ENCODE assay signal across 21 cellular contexts in genomic region chr11:11071483-11071882, GRCh38.
"Had no signal": no experiment of that assay in that cellular context is flagged by ENCODE, and none has a peak within 500 bp of the region (broad histone marks: within the 10 kb centered on the region; RNA-seq: fewer than 3 reads in every experiment).

No MANE protein-coding gene starts in this region.

- ATAC-seq: activated CD4-positive, alpha-beta T cell treated with anti-CD3 and anti-CD28 coated beads for 36 hours; activated T-cell treated with anti-CD3 and anti-CD28 coated beads, Interleukin-2, amount 50 U/mL, for 4 hours; left lung; naive thymus-derived CD4-positive, alpha-beta T cell; right cardiac atrium had no signal

- H3K4me3 ChIP-seq: left lung, ovary, thyroid gland had no signal

- H3K9me3 ChIP-seq: left lung, neutrophil, ovary, thyroid gland had no signal

- FAIRE-seq: urothelium cell line had no signal

- DNase-seq: activated B cell treated with CpG ODN at 0.5 μM for 24 hours; activated CD4-positive, alpha-beta T cell treated with anti-CD3 and anti-CD28 coated beads for 36 hours; activated CD4-positive, alpha-beta T cell treated with anti-CD3 and anti-CD28 coated beads, Interleukin-2, amount 50 U/mL, for 4 hours; activated CD8-positive, alpha-beta memory T cell treated with anti-CD3 and anti-CD28 coated beads for 24 hours; activated CD8-positive, alpha-beta memory T cell treated with anti-CD3 and anti-CD28 coated beads, Interleukin-2, amount 50 U/mL, for 4 hours; activated naive CD4-positive, alpha-beta T cell; activated naive CD8-positive, alpha-beta T cell treated with anti-CD3 and anti-CD28 coated beads, Interleukin-2, amount 10 ng/mL, durations not matched to agents 7 days and 5 days; activated T-cell treated with anti-CD3 and anti-CD28 coated beads, Interleukin-2, amount 50 U/mL, for 4 hours; amniotic stem cell; immature natural killer cell; left lung; naive thymus-derived CD4-positive, alpha-beta T cell; ovary; right cardiac atrium; stimulated activated CD4-positive, alpha-beta T cell treated with anti-CD3 and anti-CD28 coated beads, Interleukin-12 subunit alpha, Interleukin-12 subunit beta, amount 100 ng/mL, for 4 hours; stimulated activated CD4-positive, alpha-beta T cell treated with anti-CD3 and anti-CD28 coated beads, Interleukin-1b, Interleukin-23, amount 100 ng/mL, for 48 hours; T-helper 9 cell; thyroid gland had no signal

- H3K27me3 ChIP-seq: left lung, neutrophil, ovary, thyroid gland had no signal

- H3K36me3 ChIP-seq: left lung, neutrophil, ovary, thyroid gland had no signal

- H3K27ac ChIP-seq: epithelial cell of prostate, left lung, neutrophil, ovary, thyroid gland had no signal

- H3K4me1 ChIP-seq: left lung had no signal
